8 cellular contexts compared by ENCODE assay signal in genomic region chr12:56315626-56316473, GRCh38. TPM values are rescaled to one million over a fixed set of nuclear protein-coding genes. Genes with fewer than 3 reads are reported as not detected.
DNase-seq lines count a peak whose midpoint lies in the region; ATAC-seq and TF ChIP-seq lines count a peak whose summit lies in the region.

Gene CNPY2 (minus strand): TSS chr12:56315988. CDS start chr12:56315217, 771 bp downstream.

- H3K27me3 Mint-ChIP-seq in activated naive CD4-positive, alpha-beta T cell treated with anti-CD3 and anti-CD28 coated beads for 36 hours (ENCODE audit: low read depth) = no peaks in the 10 kb centered on the region

- CTCF ChIA-PET in activated naive CD4-positive, alpha-beta T cell treated with anti-CD3 and anti-CD28 coated beads for 36 hours (lab: Charles Lee) = interaction anchor here (0.6 to 3.3 kb wide), 13 partner anchors 8 to 148 kb away, joined by 3 to 20 read pairs (median 3); no protein-coding TSS in a partner anchor

- no peaks in the 10 kb centered on the region for H3K9me3 ChIP-seq in gastroesophageal sphincter
- H3K9me3 ChIP-seq in neutrophil = no peaks in the 10 kb centered on the region

- no peak for TF ChIP-seq EP300 in gastroesophageal sphincter (IDR thresholded peaks at IDR 0.05)

- H3K36me3 Mint-ChIP-seq in activated naive CD4-positive, alpha-beta T cell treated with anti-CD3 and anti-CD28 coated beads for 36 hours (ENCODE audit: low read depth) = peaks cover 10% of the 10 kb centered on the region

- WGBS in gastroesophageal sphincter (ENCODE audit: low coverage in 1 of 2), 2 donors = 0% methylated on average over 3 to 9 of the region's 62 CpGs

- peak within 1 kb of the TSS; percentile 97 for H3K4me3 Mint-ChIP-seq in activated naive CD4-positive, alpha-beta T cell treated with anti-CD3 and anti-CD28 coated beads for 36 hours

- H3K27ac Mint-ChIP-seq in activated naive CD4-positive, alpha-beta T cell treated with anti-CD3 and anti-CD28 coated beads for 36 hours = peak within 1 kb of the TSS; percentile 97

- TF ChIP-seq POLR2A in gastroesophageal sphincter (IDR thresholded peaks at IDR 0.05) = peak; percentile 75 to 76

- ATAC-seq in gastroesophageal sphincter = peak; percentile 98

- H3K9me3 Mint-ChIP-seq in activated naive CD4-positive, alpha-beta T cell treated with anti-CD3 and anti-CD28 coated beads for 36 hours = no peaks in the 10 kb centered on the region

- H3K4me1 ChIP-seq in gastroesophageal sphincter = peaks cover 0 to 25% (median 9%) of the 10 kb centered on the region in 3 donors
- H3K4me1 ChIP-seq in neutrophil (ENCODE audit: control insufficient read depth in 1 of 2, insufficient read depth in 1 of 2, low read depth in 1 of 2, low read length in 1 of 2) = peaks cover 13 to 17% of the 10 kb centered on the region in 2 experiments

- H3K27me3 ChIP-seq in gastroesophageal sphincter (no peaks in the 10 kb centered on the region), neutrophil (no peaks in the 10 kb centered on the region)

- H3K4me1 Mint-ChIP-seq in activated naive CD4-positive, alpha-beta T cell treated with anti-CD3 and anti-CD28 coated beads for 36 hours (ENCODE audit: low read depth) = peaks cover 16% of the 10 kb centered on the region

- TF ChIP-seq CTCF in HFF-Myc (IDR thresholded peaks at IDR 0.05; ENCODE audit: low read depth, low read length, missing control alignments) (no peak), gastroesophageal sphincter (IDR thresholded peaks at IDR 0.05) (peak in 3 of 4 experiments; percentile 16 to 42 (median 29)), neutrophil (IDR thresholded peaks at IDR 0.05) (no peak)

- DNase-seq in GM04503 (ENCODE audit: low read depth) (peak; percentile 83), HFF-Myc (ENCODE audit: extremely low read depth, low read depth) (peak; percentile 94), NAMALWA (ENCODE audit: low spot score) (peak; percentile 98), SK-N-DZ (ENCODE audit: low spot score) (peak; percentile 98), substantia nigra (lab: John Stamatoyannopoulos, UW) (peak; percentile 52 to 98 (median 93))
- DNase-seq in activated naive CD4-positive, alpha-beta T cell treated with anti-CD3 and anti-CD28 coated beads for 36 hours = peak; percentile 92

- H3K36me3 ChIP-seq in gastroesophageal sphincter (peaks cover 0 to 68% of the 10 kb centered on the region in 2 donors), neutrophil (peaks cover 4% of the 10 kb centered on the region)

- H3K4me3 ChIP-seq in HFF-Myc (replicated peaks; ENCODE audit: low read depth, low read length) = peak within 1 kb of the TSS; percentile 82
- H3K4me3 ChIP-seq in gastroesophageal sphincter = peak within 1 kb of the TSS; percentile 71 to 89
- peak within 1 kb of the TSS; percentile 94 to 98 for H3K4me3 ChIP-seq in neutrophil (ENCODE audit: low read depth in 1 of 2, low read length in 1 of 2)

- peak within 1 kb of the TSS; percentile 69 to 96 (median 93) for H3K27ac ChIP-seq in gastroesophageal sphincter
- peak within 1 kb of the TSS; percentile 96 for H3K27ac ChIP-seq in neutrophil
- peak within 1 kb of the TSS; percentile 84 for H3K27ac ChIP-seq in substantia nigra (ENCODE audit: low read depth, low read length, poor library complexity, severe bottlenecking)

- intact Hi-C loops in activated naive CD4-positive, alpha-beta T cell treated with anti-CD3 and anti-CD28 coated beads for 36 hours (cut with micrococcal nuclease) = loop anchor here (1.0 to 5.0 kb wide), 8 partner anchors 16 to 372 kb away; partner anchors contain the start of genes CS, IL23A, PTGES3 and SPRYD4

RNA-seq across cellular contexts. Expression of gene CNPY2, which starts in this region (rescaled TPM):
- 153 and 168 TPM in 2 replicates for polyA plus RNA-seq in SK-N-DZ (2014; cell fraction: cytosol; rRNA removed)
- polyA plus RNA-seq in SK-N-DZ (2014; cell fraction: nucleus; rRNA removed) = 115 and 135 TPM in 2 replicates
- total RNA-seq in activated naive CD4-positive, alpha-beta T cell treated with anti-CD3 and anti-CD28 coated beads for 36 hours = 10 to 100 TPM; 47.5 to 57.3 TPM
- total RNA-seq in gastroesophageal sphincter = 10 to 100 TPM; 55.7 to 82.0 (median 65.2) TPM

Comparison
In these comparisons a context has a peak if more than half of its experiments do, and no peak if none do; other contexts are left out.
1. Peak in every context shown above with its lines: DNase-seq, ATAC-seq, H3K4me3 ChIP-seq and H3K27ac ChIP-seq.
2. CTCF ChIP-seq: peak in gastroesophageal sphincter (3 of 4); none in HFF-Myc (single experiment) and neutrophil (single experiment).